In the genomic region with DNA sequence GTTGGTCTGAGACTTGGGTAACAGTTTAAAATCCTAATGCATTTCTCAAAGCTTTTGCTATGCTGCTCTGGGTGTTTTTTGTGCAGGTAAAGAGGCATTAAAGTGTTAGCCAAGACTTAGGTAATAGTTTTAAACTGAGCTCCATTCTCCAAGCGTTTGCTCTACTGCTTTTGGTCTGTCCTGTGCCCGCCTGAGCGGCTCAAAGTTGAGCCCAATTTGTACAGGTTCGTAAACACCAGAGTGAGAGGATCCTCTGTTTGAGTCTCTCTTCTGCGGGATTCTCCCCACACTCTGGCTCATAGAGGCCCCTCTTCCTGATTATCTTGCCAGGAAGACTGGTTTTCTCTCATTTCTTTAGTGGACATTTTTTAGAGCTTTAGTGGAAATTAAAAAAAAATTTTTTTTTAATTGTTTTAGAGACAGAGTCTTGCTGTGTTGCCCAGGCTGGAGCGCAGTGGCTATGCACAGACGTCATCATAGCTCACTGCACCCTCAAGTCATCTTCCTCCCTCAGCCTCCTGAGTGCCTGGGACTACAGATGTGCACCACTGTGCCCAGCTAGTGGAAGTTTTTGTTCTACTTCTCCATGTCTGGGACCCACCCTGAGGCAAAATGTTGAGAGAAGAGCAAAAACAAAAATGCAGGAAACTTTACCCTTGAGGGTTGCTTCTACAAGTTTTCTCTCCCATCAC, we compare ENCODE assay signal across 22 cellular contexts.
"Had no signal": no experiment of that assay in that cellular context is flagged by ENCODE, and none has a peak within 500 bp of the region (broad histone marks: within the 10 kb centered on the region; RNA-seq: fewer than 3 reads in every experiment).

No MANE protein-coding gene starts in this region.

- H3K27ac ChIP-seq: HL-60, RWPE1 had no signal

- ATAC-seq: Panc1, PC-3, SK-N-SH treated with all-trans-retinoic acid at 6 μM for 48 hours had no signal

- FAIRE-seq: HTR-8/SVneo had no signal

- H3K27me3 ChIP-seq: MG63 had no signal

- DNase-seq: Karpas-422, KG1, MG63, NCI-H1092, NCI-H1105 treated with DMSO at 0.1 percent for 48 hours, NCI-H1417 treated with DMSO at 0.1 percent for 48 hours, NCI-H146, NCI-H1694 treated with DMSO at 0.1 percent for 48 hours, NCI-H1930, NCI-H2081, NCI-H2107, NCI-H2227 treated with DMSO at 0.1 percent for 48 hours, NCI-H524 treated with DMSO at 0.1 percent for 48 hours, NCI-H69, NCI-H774, PC-3, SHP77 had no signal

- H3K4me3 ChIP-seq: MG63 had no signal
